In the genomic region with DNA sequence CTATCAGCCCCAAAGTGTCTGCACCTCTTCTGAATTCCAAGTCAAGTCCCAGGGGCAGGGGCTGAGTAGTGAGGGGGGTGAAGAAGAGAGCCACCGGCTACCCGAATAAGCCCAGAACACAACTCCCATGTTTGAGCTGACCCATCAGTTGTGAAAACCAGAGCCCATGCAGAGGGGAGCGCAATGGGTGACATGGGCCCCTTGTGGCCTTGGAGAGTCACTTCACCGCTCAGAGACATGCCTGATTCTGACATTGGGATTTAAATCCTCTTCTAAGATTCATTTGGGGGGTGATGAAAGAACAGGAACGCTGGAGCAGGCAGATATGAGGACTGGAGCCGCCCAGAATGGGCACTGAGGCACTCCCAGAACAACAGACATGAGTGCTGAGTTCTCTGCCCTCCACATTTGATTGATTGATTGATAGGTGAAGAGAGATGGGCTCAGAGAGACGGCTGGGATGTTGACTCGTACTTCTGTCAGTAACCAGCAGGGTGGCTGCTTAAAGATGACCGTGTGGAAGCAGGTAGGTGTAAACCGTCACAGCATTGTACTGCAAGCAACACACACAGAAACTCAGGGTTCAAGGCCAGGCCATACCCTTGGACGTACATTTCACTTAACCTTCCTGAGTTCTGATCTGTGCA, we compare ENCODE assay signal across 17 cellular contexts.
DNase-seq lines count a peak whose midpoint lies in the region; ATAC-seq and TF ChIP-seq lines count a peak whose summit lies in the region.
"Had no signal": no experiment of that assay in that cellular context is flagged by ENCODE, and none has a peak within 500 bp of the region (broad histone marks: within the 10 kb centered on the region; RNA-seq: fewer than 3 reads in every experiment).

No MANE protein-coding gene starts in this region.

- H3K4me3 Mint-ChIP-seq in activated CD4-positive, alpha-beta T cell treated with anti-CD3 and anti-CD28 coated beads for 36 hours, result no peak overlapping the region
- H3K4me3 Mint-ChIP-seq in HFFc6, result no peak overlapping the region
- no peak overlapping the region for H3K4me3 Mint-ChIP-seq in stimulated activated naive B cell treated with anti-CD40 and anti-IgM and Interleukin-4, amounts not matched to agents 10 μg/mL and 1 μg/mL and 100 μg/mL, for 72 hours
- H3K4me3 Mint-ChIP-seq: activated T-helper 1 cell treated with anti-CD3 and anti-CD28 coated beads, Interleukin-12 subunit alpha, Interleukin-12 subunit beta, Interleukin-2, Interleukin-4 antibody, amounts not matched to agents 30 ng/mL and 10 ng/mL and 1 ng/mL, durations not matched to agents 14 hours and 24 hours and 36 hours; nephron had no signal

- no peak overlapping the region for H3K4me3 ChIP-seq in brain microvascular endothelial cell (ENCODE audit: low read depth, low read length)
- H3K4me3 ChIP-seq: upper lobe of right lung had no signal

- H3K27me3 Mint-ChIP-seq in activated CD4-positive, alpha-beta T cell treated with anti-CD3 and anti-CD28 coated beads for 36 hours, result no peaks in the 10 kb centered on the region
- H3K27me3 Mint-ChIP-seq in HFFc6 (ENCODE audit: insufficient read depth), result peaks cover 5% of the 10 kb centered on the region
- no peaks in the 10 kb centered on the region for H3K27me3 Mint-ChIP-seq in stimulated activated naive B cell treated with anti-CD40 and anti-IgM and Interleukin-4, amounts not matched to agents 10 μg/mL and 1 μg/mL and 100 μg/mL, for 72 hours

- in situ Hi-C loops in brain microvascular endothelial cell (cut with HindIII; ENCODE audit: low pct_ligation_motif_present, low sequenced_read_pairs), result loop anchor here (25.0 kb wide), 1 partner anchor 230 kb away; no protein-coding TSS in a partner anchor

- intact Hi-C loops in activated CD4-positive, alpha-beta T cell treated with anti-CD3 and anti-CD28 coated beads for 36 hours (cut with DNase I, micrococcal nuclease), result loop anchor here in 1 of 2 experiments (10.0 kb wide), 1 partner anchor 117 kb away; no protein-coding TSS in a partner anchor

- H3K27me3 ChIP-seq in brain microvascular endothelial cell (replicated peaks), result no peaks in the 10 kb centered on the region
- H3K27me3 ChIP-seq: upper lobe of right lung had no signal

- peaks cover 17% of the 10 kb centered on the region for H3K4me1 Mint-ChIP-seq in activated CD4-positive, alpha-beta T cell treated with anti-CD3 and anti-CD28 coated beads for 36 hours
- H3K4me1 Mint-ChIP-seq in HFFc6 (ENCODE audit: low read depth), result peaks cover 4% of the 10 kb centered on the region; the same call in 1 of the 2 replicates
- peaks cover 17 to 35% of the 10 kb centered on the region in 2 donors for H3K4me1 Mint-ChIP-seq in stimulated activated naive B cell treated with anti-CD40 and anti-IgM and Interleukin-4, amounts not matched to agents 10 μg/mL and 1 μg/mL and 100 μg/mL, for 72 hours
- H3K4me1 Mint-ChIP-seq: nephron had no signal

- TF ChIP-seq CTCF in HFFc6 (IDR thresholded peaks at IDR 0.05) (peak; percentile 18; the same call in 1 of the 2 replicates), brain microvascular endothelial cell (IDR thresholded peaks at IDR 0.05; ENCODE audit: low read depth, low read length, missing control alignments) (peak; percentile 2)

- H3K27ac Mint-ChIP-seq in activated CD4-positive, alpha-beta T cell treated with anti-CD3 and anti-CD28 coated beads for 36 hours, result peak overlapping the region; percentile 49
- no peak overlapping the region for H3K27ac Mint-ChIP-seq in HFFc6
- H3K27ac Mint-ChIP-seq in stimulated activated naive B cell treated with anti-CD40 and anti-IgM and Interleukin-4, amounts not matched to agents 10 μg/mL and 1 μg/mL and 100 μg/mL, for 72 hours, result peak overlapping the region; percentile 84
- H3K27ac Mint-ChIP-seq: nephron had no signal

- H3K36me3 Mint-ChIP-seq in activated CD4-positive, alpha-beta T cell treated with anti-CD3 and anti-CD28 coated beads for 36 hours (ENCODE audit: low read depth), result no peaks in the 10 kb centered on the region
- peaks cover 8% of the 10 kb centered on the region for H3K36me3 Mint-ChIP-seq in HFFc6 (ENCODE audit: low read depth)
- H3K36me3 Mint-ChIP-seq in stimulated activated naive B cell treated with anti-CD40 and anti-IgM and Interleukin-4, amounts not matched to agents 10 μg/mL and 1 μg/mL and 100 μg/mL, for 72 hours, result peaks cover 41 to 61% of the 10 kb centered on the region in 2 donors

- no peak overlapping the region for H3K27ac ChIP-seq in brain microvascular endothelial cell
- H3K27ac ChIP-seq: KMS-11, upper lobe of right lung had no signal

- no peak for ATAC-seq in activated CD4-positive, alpha-beta T cell treated with anti-CD3 and anti-CD28 coated beads for 36 hours
- peak; percentile 26 to 35 for ATAC-seq in stimulated activated naive B cell treated with anti-CD40 and anti-IgM and Interleukin-4, amounts not matched to agents 10 μg/mL and 1 μg/mL and 100 μg/mL, for 72 hours (replicated peaks)
- ATAC-seq: activated CD4-positive, CD25-positive, alpha-beta regulatory T cell treated with anti-CD3 and anti-CD28 coated beads, Interleukin-2, amount 50 U/mL, for 24 hours; stimulated activated naive CD8-positive, alpha-beta T cell treated with anti-CD3 and anti-CD28 coated beads, Interleukin-15, Interleukin-2, amounts not matched to agents 100 U/mL and 50 U/mL, for 24 hours; upper lobe of right lung had no signal

- H3K36me3 ChIP-seq in brain microvascular endothelial cell (replicated peaks), result peaks cover 14% of the 10 kb centered on the region

- DNase-seq in activated CD4-positive, alpha-beta T cell treated with anti-CD3 and anti-CD28 coated beads for 36 hours, result no peak
- no peak for DNase-seq in activated CD4-positive, alpha-beta T cell treated with anti-CD3 and anti-CD28 coated beads, Interleukin-2, amount 50 U/mL, for 4 hours
- no peak for DNase-seq in HFFc6
- DNase-seq in brain microvascular endothelial cell, result no peak
- DNase-seq in stimulated activated naive B cell treated with anti-CD40 and anti-IgM and Interleukin-4, amounts not matched to agents 10 μg/mL and 1 μg/mL and 100 μg/mL, for 72 hours, result no peak
- no peak for DNase-seq in NCI-H1105 (lab: John Stamatoyannopoulos, UW)
- no peak for DNase-seq in NCI-H748 treated with DMSO at 0.1 percent for 48 hours (lab: John Stamatoyannopoulos, UW)
- no peak for DNase-seq in NK-92 treated with Interleukin-12 subunit alpha and Interleukin-12 subunit beta, amount 100 ng/mL, for 24 hours (lab: John Stamatoyannopoulos, UW)
- DNase-seq: head of caudate nucleus; NCI-H2029; stimulated activated CD4-positive, alpha-beta T cell treated with anti-CD3 and anti-CD28 coated beads, Interleukin-1b, Interleukin-23, amount 100 ng/mL, for 48 hours; stimulated activated naive CD8-positive, alpha-beta T cell treated with anti-CD3 and anti-CD28 coated beads, Interleukin-15, Interleukin-2, amounts not matched to agents 100 U/mL and 50 U/mL, for 24 hours; upper lobe of right lung had no signal

- no peaks in the 10 kb centered on the region for H3K9me3 Mint-ChIP-seq in activated CD4-positive, alpha-beta T cell treated with anti-CD3 and anti-CD28 coated beads for 36 hours (ENCODE audit: low read depth)
- no peaks in the 10 kb centered on the region for H3K9me3 Mint-ChIP-seq in HFFc6
- no peaks in the 10 kb centered on the region for H3K9me3 Mint-ChIP-seq in stimulated activated naive B cell treated with anti-CD40 and anti-IgM and Interleukin-4, amounts not matched to agents 10 μg/mL and 1 μg/mL and 100 μg/mL, for 72 hours
- H3K9me3 Mint-ChIP-seq: activated T-helper 1 cell treated with anti-CD3 and anti-CD28 coated beads, Interleukin-12 subunit alpha, Interleukin-12 subunit beta, Interleukin-2, Interleukin-4 antibody, amounts not matched to agents 30 ng/mL and 10 ng/mL and 1 ng/mL, durations not matched to agents 14 hours and 24 hours and 36 hours; nephron had no signal

- POLR2A ChIA-PET in activated CD4-positive, alpha-beta T cell treated with anti-CD3 and anti-CD28 coated beads for 36 hours (lab: Charles Lee), result no interaction called here

- CTCF ChIA-PET in activated CD4-positive, alpha-beta T cell treated with anti-CD3 and anti-CD28 coated beads for 36 hours (lab: Charles Lee), result no interaction called here
